Comparison of ENCODE assay signal across 1 cellular context in genomic region chr1:1918901-1919303, GRCh38.
TF ChIP-seq lines count a peak whose summit lies in the region.

Gene TMEM52, minus strand, starts transcription at chr1:1919279. Its CDS starts 14 bp downstream, at chr1:1919265.

TF ChIP-seq in WTC11, 78 proteins besides CTCF, POLR2A, EP300 and RAD21 (continued from another document and continues in another):
- TF ChIP-seq, protein P1, sequence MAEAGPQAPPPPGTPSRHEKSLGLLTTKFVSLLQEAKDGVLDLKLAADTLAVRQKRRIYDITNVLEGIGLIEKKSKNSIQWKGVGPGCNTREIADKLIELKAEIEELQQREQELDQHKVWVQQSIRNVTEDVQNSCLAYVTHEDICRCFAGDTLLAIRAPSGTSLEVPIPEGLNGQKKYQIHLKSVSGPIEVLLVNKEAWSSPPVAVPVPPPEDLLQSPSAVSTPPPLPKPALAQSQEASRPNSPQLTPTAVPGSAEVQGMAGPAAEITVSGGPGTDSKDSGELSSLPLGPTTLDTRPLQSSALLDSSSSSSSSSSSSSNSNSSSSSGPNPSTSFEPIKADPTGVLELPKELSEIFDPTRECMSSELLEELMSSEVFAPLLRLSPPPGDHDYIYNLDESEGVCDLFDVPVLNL (CRISPR knock-in tag; IDR thresholded peaks at IDR 0.05; ENCODE audit: borderline replicate concordance, low read depth) = no peak
- TF ChIP-seq, protein P2, sequence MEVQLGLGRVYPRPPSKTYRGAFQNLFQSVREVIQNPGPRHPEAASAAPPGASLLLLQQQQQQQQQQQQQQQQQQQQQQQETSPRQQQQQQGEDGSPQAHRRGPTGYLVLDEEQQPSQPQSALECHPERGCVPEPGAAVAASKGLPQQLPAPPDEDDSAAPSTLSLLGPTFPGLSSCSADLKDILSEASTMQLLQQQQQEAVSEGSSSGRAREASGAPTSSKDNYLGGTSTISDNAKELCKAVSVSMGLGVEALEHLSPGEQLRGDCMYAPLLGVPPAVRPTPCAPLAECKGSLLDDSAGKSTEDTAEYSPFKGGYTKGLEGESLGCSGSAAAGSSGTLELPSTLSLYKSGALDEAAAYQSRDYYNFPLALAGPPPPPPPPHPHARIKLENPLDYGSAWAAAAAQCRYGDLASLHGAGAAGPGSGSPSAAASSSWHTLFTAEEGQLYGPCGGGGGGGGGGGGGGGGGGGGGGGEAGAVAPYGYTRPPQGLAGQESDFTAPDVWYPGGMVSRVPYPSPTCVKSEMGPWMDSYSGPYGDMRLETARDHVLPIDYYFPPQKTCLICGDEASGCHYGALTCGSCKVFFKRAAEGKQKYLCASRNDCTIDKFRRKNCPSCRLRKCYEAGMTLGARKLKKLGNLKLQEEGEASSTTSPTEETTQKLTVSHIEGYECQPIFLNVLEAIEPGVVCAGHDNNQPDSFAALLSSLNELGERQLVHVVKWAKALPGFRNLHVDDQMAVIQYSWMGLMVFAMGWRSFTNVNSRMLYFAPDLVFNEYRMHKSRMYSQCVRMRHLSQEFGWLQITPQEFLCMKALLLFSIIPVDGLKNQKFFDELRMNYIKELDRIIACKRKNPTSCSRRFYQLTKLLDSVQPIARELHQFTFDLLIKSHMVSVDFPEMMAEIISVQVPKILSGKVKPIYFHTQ (CRISPR knock-in tag; IDR thresholded peaks at IDR 0.05) = no peak
- TF ChIP-seq CREB1 (CRISPR knock-in tag; IDR thresholded peaks at IDR 0.05) (no peak), SMAD3 (CRISPR knock-in tag; IDR thresholded peaks at IDR 0.05; ENCODE audit: borderline replicate concordance) (no peak), TEAD1 (CRISPR knock-in tag; IDR thresholded peaks at IDR 0.05) (no peak), ZNF121 (CRISPR knock-in tag; IDR thresholded peaks at IDR 0.05) (no peak), ZBTB21 (CRISPR knock-in tag; IDR thresholded peaks at IDR 0.05; ENCODE audit: borderline replicate concordance) (no peak), FOXK1 (CRISPR knock-in tag; IDR thresholded peaks at IDR 0.05) (0 out of 2 replicates have a peak, but pooled peaks have one; percentile 40), FOXJ3 (CRISPR knock-in tag; IDR thresholded peaks at IDR 0.05; ENCODE audit: borderline replicate concordance) (no peak), RELA (CRISPR knock-in tag; IDR thresholded peaks at IDR 0.05; ENCODE audit: borderline replicate concordance) (no peak), SOX15 (CRISPR knock-in tag; IDR thresholded peaks at IDR 0.05) (no peak), ZNF232 (CRISPR knock-in tag; IDR thresholded peaks at IDR 0.05) (peak; percentile 78; the same call in 1 of the 2 replicates), ELF4 (CRISPR knock-in tag; IDR thresholded peaks at IDR 0.05; ENCODE audit: low read depth) (no peak), TEAD4 (CRISPR knock-in tag; IDR thresholded peaks at IDR 0.05) (no peak), ESRRA (CRISPR knock-in tag; IDR thresholded peaks at IDR 0.05; ENCODE audit: borderline replicate concordance) (no peak), ERG (CRISPR knock-in tag; IDR thresholded peaks at IDR 0.05) (no peak), ZNF671 (CRISPR knock-in tag; IDR thresholded peaks at IDR 0.05) (no peak), CREM (CRISPR knock-in tag; IDR thresholded peaks at IDR 0.05) (no peak), ETV6 (CRISPR knock-in tag; IDR thresholded peaks at IDR 0.05) (no peak), EMX1 (CRISPR knock-in tag; IDR thresholded peaks at IDR 0.05) (no peak), ZNF138 (CRISPR knock-in tag; conservative IDR thresholded peaks at IDR 0.05) (no peak), NR1H2 (CRISPR knock-in tag; IDR thresholded peaks at IDR 0.05) (no peak), ZNF416 (CRISPR knock-in tag; IDR thresholded peaks at IDR 0.05) (peak; percentile 62; the same call in 1 of the 2 replicates), MYBL2 (CRISPR knock-in tag; IDR thresholded peaks at IDR 0.05) (no peak), CBFB (CRISPR knock-in tag; IDR thresholded peaks at IDR 0.05; ENCODE audit: low read depth) (no peak)
- TF ChIP-seq, protein P3, sequence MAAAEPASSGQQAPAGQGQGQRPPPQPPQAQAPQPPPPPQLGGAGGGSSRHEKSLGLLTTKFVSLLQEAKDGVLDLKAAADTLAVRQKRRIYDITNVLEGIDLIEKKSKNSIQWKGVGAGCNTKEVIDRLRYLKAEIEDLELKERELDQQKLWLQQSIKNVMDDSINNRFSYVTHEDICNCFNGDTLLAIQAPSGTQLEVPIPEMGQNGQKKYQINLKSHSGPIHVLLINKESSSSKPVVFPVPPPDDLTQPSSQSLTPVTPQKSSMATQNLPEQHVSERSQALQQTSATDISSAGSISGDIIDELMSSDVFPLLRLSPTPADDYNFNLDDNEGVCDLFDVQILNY (CRISPR knock-in tag; IDR thresholded peaks at IDR 0.05) = 0 out of 2 replicates have a peak, but pooled peaks have one; percentile 33
- TF ChIP-seq, protein P4, sequence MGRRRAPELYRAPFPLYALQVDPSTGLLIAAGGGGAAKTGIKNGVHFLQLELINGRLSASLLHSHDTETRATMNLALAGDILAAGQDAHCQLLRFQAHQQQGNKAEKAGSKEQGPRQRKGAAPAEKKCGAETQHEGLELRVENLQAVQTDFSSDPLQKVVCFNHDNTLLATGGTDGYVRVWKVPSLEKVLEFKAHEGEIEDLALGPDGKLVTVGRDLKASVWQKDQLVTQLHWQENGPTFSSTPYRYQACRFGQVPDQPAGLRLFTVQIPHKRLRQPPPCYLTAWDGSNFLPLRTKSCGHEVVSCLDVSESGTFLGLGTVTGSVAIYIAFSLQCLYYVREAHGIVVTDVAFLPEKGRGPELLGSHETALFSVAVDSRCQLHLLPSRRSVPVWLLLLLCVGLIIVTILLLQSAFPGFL (CRISPR knock-in tag; IDR thresholded peaks at IDR 0.05; ENCODE audit: borderline replicate concordance) = no peak
- TF ChIP-seq, protein P5, sequence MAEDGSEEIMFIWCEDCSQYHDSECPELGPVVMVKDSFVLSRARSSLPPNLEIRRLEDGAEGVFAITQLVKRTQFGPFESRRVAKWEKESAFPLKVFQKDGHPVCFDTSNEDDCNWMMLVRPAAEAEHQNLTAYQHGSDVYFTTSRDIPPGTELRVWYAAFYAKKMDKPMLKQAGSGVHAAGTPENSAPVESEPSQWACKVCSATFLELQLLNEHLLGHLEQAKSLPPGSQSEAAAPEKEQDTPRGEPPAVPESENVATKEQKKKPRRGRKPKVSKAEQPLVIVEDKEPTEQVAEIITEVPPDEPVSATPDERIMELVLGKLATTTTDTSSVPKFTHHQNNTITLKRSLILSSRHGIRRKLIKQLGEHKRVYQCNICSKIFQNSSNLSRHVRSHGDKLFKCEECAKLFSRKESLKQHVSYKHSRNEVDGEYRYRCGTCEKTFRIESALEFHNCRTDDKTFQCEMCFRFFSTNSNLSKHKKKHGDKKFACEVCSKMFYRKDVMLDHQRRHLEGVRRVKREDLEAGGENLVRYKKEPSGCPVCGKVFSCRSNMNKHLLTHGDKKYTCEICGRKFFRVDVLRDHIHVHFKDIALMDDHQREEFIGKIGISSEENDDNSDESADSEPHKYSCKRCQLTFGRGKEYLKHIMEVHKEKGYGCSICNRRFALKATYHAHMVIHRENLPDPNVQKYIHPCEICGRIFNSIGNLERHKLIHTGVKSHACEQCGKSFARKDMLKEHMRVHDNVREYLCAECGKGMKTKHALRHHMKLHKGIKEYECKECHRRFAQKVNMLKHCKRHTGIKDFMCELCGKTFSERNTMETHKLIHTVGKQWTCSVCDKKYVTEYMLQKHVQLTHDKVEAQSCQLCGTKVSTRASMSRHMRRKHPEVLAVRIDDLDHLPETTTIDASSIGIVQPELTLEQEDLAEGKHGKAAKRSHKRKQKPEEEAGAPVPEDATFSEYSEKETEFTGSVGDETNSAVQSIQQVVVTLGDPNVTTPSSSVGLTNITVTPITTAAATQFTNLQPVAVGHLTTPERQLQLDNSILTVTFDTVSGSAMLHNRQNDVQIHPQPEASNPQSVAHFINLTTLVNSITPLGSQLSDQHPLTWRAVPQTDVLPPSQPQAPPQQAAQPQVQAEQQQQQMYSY (CRISPR knock-in tag; IDR thresholded peaks at IDR 0.05) = no peak
- TF ChIP-seq, protein P6, sequence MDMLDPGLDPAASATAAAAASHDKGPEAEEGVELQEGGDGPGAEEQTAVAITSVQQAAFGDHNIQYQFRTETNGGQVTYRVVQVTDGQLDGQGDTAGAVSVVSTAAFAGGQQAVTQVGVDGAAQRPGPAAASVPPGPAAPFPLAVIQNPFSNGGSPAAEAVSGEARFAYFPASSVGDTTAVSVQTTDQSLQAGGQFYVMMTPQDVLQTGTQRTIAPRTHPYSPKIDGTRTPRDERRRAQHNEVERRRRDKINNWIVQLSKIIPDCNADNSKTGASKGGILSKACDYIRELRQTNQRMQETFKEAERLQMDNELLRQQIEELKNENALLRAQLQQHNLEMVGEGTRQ (CRISPR knock-in tag; IDR thresholded peaks at IDR 0.05) = no peak; the same call in 1 of the 2 replicates
- TF ChIP-seq, protein P7, sequence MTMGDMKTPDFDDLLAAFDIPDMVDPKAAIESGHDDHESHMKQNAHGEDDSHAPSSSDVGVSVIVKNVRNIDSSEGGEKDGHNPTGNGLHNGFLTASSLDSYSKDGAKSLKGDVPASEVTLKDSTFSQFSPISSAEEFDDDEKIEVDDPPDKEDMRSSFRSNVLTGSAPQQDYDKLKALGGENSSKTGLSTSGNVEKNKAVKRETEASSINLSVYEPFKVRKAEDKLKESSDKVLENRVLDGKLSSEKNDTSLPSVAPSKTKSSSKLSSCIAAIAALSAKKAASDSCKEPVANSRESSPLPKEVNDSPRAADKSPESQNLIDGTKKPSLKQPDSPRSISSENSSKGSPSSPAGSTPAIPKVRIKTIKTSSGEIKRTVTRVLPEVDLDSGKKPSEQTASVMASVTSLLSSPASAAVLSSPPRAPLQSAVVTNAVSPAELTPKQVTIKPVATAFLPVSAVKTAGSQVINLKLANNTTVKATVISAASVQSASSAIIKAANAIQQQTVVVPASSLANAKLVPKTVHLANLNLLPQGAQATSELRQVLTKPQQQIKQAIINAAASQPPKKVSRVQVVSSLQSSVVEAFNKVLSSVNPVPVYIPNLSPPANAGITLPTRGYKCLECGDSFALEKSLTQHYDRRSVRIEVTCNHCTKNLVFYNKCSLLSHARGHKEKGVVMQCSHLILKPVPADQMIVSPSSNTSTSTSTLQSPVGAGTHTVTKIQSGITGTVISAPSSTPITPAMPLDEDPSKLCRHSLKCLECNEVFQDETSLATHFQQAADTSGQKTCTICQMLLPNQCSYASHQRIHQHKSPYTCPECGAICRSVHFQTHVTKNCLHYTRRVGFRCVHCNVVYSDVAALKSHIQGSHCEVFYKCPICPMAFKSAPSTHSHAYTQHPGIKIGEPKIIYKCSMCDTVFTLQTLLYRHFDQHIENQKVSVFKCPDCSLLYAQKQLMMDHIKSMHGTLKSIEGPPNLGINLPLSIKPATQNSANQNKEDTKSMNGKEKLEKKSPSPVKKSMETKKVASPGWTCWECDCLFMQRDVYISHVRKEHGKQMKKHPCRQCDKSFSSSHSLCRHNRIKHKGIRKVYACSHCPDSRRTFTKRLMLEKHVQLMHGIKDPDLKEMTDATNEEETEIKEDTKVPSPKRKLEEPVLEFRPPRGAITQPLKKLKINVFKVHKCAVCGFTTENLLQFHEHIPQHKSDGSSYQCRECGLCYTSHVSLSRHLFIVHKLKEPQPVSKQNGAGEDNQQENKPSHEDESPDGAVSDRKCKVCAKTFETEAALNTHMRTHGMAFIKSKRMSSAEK (CRISPR knock-in tag; IDR thresholded peaks at IDR 0.05; ENCODE audit: borderline replicate concordance) = no peak
- TF ChIP-seq, protein P8, sequence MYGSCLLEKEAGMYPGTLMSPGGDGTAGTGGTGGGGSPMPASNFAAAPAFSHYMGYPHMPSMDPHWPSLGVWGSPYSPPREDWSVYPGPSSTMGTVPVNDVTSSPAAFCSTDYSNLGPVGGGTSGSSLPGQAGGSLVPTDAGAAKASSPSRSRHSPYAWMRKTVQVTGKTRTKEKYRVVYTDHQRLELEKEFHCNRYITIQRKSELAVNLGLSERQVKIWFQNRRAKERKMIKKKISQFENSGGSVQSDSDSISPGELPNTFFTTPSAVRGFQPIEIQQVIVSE (CRISPR knock-in tag; IDR thresholded peaks at IDR 0.05; ENCODE audit: borderline replicate concordance) = no peak
- TF ChIP-seq, protein P9, sequence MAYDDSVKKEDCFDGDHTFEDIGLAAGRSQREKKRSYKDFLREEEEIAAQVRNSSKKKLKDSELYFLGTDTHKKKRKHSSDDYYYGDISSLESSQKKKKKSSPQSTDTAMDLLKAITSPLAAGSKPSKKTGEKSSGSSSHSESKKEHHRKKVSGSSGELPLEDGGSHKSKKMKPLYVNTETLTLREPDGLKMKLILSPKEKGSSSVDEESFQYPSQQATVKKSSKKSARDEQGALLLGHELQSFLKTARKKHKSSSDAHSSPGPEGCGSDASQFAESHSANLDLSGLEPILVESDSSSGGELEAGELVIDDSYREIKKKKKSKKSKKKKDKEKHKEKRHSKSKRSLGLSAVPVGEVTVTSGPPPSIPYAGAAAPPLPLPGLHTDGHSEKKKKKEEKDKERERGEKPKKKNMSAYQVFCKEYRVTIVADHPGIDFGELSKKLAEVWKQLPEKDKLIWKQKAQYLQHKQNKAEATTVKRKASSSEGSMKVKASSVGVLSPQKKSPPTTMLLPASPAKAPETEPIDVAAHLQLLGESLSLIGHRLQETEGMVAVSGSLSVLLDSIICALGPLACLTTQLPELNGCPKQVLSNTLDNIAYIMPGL (CRISPR knock-in tag; IDR thresholded peaks at IDR 0.05) = peak; percentile 51; the same call in 1 of the 2 replicates
- TF ChIP-seq, protein P10, sequence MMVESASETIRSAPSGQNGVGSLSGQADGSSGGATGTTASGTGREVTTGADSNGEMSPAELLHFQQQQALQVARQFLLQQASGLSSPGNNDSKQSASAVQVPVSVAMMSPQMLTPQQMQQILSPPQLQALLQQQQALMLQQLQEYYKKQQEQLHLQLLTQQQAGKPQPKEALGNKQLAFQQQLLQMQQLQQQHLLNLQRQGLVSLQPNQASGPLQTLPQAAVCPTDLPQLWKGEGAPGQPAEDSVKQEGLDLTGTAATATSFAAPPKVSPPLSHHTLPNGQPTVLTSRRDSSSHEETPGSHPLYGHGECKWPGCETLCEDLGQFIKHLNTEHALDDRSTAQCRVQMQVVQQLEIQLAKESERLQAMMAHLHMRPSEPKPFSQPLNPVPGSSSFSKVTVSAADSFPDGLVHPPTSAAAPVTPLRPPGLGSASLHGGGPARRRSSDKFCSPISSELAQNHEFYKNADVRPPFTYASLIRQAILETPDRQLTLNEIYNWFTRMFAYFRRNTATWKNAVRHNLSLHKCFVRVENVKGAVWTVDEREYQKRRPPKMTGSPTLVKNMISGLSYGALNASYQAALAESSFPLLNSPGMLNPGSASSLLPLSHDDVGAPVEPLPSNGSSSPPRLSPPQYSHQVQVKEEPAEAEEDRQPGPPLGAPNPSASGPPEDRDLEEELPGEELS (CRISPR knock-in tag; IDR thresholded peaks at IDR 0.05) = no peak
- TF ChIP-seq, protein P11, sequence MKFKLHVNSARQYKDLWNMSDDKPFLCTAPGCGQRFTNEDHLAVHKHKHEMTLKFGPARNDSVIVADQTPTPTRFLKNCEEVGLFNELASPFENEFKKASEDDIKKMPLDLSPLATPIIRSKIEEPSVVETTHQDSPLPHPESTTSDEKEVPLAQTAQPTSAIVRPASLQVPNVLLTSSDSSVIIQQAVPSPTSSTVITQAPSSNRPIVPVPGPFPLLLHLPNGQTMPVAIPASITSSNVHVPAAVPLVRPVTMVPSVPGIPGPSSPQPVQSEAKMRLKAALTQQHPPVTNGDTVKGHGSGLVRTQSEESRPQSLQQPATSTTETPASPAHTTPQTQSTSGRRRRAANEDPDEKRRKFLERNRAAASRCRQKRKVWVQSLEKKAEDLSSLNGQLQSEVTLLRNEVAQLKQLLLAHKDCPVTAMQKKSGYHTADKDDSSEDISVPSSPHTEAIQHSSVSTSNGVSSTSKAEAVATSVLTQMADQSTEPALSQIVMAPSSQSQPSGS (CRISPR knock-in tag; IDR thresholded peaks at IDR 0.05; ENCODE audit: borderline replicate concordance, low read depth) = no peak
